In genomic region chr11:65170058-65170534, GRCh38 we compare ENCODE assay signal across 1 cellular context.
A peak's percentile ranks its signal among the peaks of the same experiment; 100 is the strongest.
TF ChIP-seq lines count a peak whose summit lies in the region.

Gene SPDYC, plus strand, starts transcription at chr11:65170233. Its CDS starts 1,125 bp downstream, at chr11:65171358.

TF ChIP-seq in K562, 482 proteins besides CTCF, POLR2A, EP300 and RAD21 (continued from another document and continues in another):
- TF ChIP-seq TAF7 (tag; IDR thresholded peaks at IDR 0.05) (peak; percentile 63; the same call in 1 of the 2 replicates), TAF15 (IDR thresholded peaks at IDR 0.05; ENCODE audit: low read depth, low read length) (no peak), ZKSCAN3 (CRISPR knock-in tag; IDR thresholded peaks at IDR 0.05) (no peak), E2F6 (IDR thresholded peaks at IDR 0.05; ENCODE audit: borderline replicate concordance in 1 of 2, extremely low read depth in 1 of 2, insufficient read depth in 1 of 2, insufficient read length in 1 of 2, low read depth in 1 of 2, low read length in 1 of 2, poor library complexity in 1 of 2, severe bottlenecking in 1 of 2) (peak; percentile 29 to 62), TFAP4 (CRISPR knock-in tag; IDR thresholded peaks at IDR 0.05; ENCODE audit: borderline replicate concordance) (peak; percentile 95), MBD1 (CRISPR knock-in tag; IDR thresholded peaks at IDR 0.05) (no peak), ATF2 (CRISPR knock-in tag; IDR thresholded peaks at IDR 0.05) (no peak), SFPQ (IDR thresholded peaks at IDR 0.05; ENCODE audit: low read depth, low read length) (no peak), NFATC3 (IDR thresholded peaks at IDR 0.05) (peak; percentile 70; the same call in 1 of the 2 replicates), TBL1XR1 (IDR thresholded peaks at IDR 0.05; ENCODE audit: low read length in 2 of 2) (peak in 1 of 2 experiments; percentile 12; a peak in 1 of 4 replicates), MAZ (CRISPR knock-in tag; conservative IDR thresholded peaks at IDR 0.05 in 1 of 2, IDR thresholded peaks at IDR 0.05 in 1 of 2) (peak; percentile 32 to 52; a peak in 2 of 4 replicates), KLF10 (CRISPR knock-in tag; IDR thresholded peaks at IDR 0.05) (no peak), POLR3G (IDR thresholded peaks at IDR 0.05; ENCODE audit: extremely low read depth, insufficient read length, insufficient replicate concordance) (no peak), ETS2 (tag; IDR thresholded peaks at IDR 0.05; ENCODE audit: borderline replicate concordance, poor library complexity, severe bottlenecking) (no peak), SIN3A (IDR thresholded peaks at IDR 0.05; ENCODE audit: borderline replicate concordance in 2 of 2, control insufficient read depth in 1 of 2, low read depth in 2 of 2, low read length in 2 of 2) (peak in 1 of 2 experiments; percentile 82; a peak in 2 of 4 replicates), PHF21A (IDR thresholded peaks at IDR 0.05; ENCODE audit: borderline replicate concordance, low read depth) (no peak), OTX1 (CRISPR knock-in tag; IDR thresholded peaks at IDR 0.05) (no peak), HCFC1 (IDR thresholded peaks at IDR 0.05; ENCODE audit: low read depth, low read length) (peak; percentile 35; the same call in 1 of the 2 replicates), CSDE1 (IDR thresholded peaks at IDR 0.05) (peak in 1 of 2 experiments; percentile 80; a peak in 2 of 4 replicates), SRSF3 (IDR thresholded peaks at IDR 0.05; ENCODE audit: insufficient read depth, low read length) (no peak), HNRNPUL1 (IDR thresholded peaks at IDR 0.05; ENCODE audit: low read length) (no peak), BCOR (IDR thresholded peaks at IDR 0.05) (no peak; the same call in none of the 2 replicates), NFIX (CRISPR knock-in tag; IDR thresholded peaks at IDR 0.05; ENCODE audit: low read depth) (no peak), GTF2B (IDR thresholded peaks at IDR 0.05; ENCODE audit: extremely low read depth, insufficient read length) (no peak), ZBTB17 (CRISPR knock-in tag; IDR thresholded peaks at IDR 0.05) (peak; percentile 56; the same call in 1 of the 2 replicates), ASH1L (IDR thresholded peaks at IDR 0.05; ENCODE audit: borderline replicate concordance, low read depth, partially characterized antibody) (no peak), SAP30 (IDR thresholded peaks at IDR 0.05; ENCODE audit: borderline replicate concordance, insufficient read depth, low read depth, low read length, poor library complexity, severe bottlenecking) (peak; percentile 25), EZH2 (IDR thresholded peaks at IDR 0.05; ENCODE audit: borderline replicate concordance, low read depth, low read length) (no peak), NKRF (IDR thresholded peaks at IDR 0.05; ENCODE audit: borderline replicate concordance) (peak; percentile 45; the same call in 1 of the 2 replicates), SAFB2 (IDR thresholded peaks at IDR 0.05; ENCODE audit: borderline replicate concordance, low read depth, low read length, severe bottlenecking) (no peak), NR4A1 (CRISPR knock-in tag; IDR thresholded peaks at IDR 0.05) (no peak), NR4A1 (tag; IDR thresholded peaks at IDR 0.05) (no peak; the same call in 1 of the 2 replicates), SP2 (IDR thresholded peaks at IDR 0.05; ENCODE audit: extremely low read depth, low read depth, low read length, poor library complexity, severe bottlenecking) (no peak), MLLT1 (IDR thresholded peaks at IDR 0.05) (peak in 1 of 2 experiments; percentile 59; a peak in 1 of 4 replicates), HMG20B (CRISPR knock-in tag; IDR thresholded peaks at IDR 0.05) (no peak), NONO (IDR thresholded peaks at IDR 0.05; ENCODE audit: low read depth in 2 of 2, low read length in 1 of 2) (peak; percentile 52 to 94; a peak in 3 of 4 replicates), PHB2 (IDR thresholded peaks at IDR 0.05; ENCODE audit: low read depth) (no peak), MYBL2 (IDR thresholded peaks at IDR 0.05; ENCODE audit: low read depth) (no peak), MYBL2 (CRISPR knock-in tag; IDR thresholded peaks at IDR 0.05; ENCODE audit: borderline replicate concordance) (no peak), NEUROD1 (IDR thresholded peaks at IDR 0.05; ENCODE audit: borderline replicate concordance, low read depth, low read length, partially characterized antibody) (no peak), TRIM28 (IDR thresholded peaks at IDR 0.05) (no peak), MEIS2 (IDR thresholded peaks at IDR 0.05; ENCODE audit: partially characterized antibody) (no peak), FOXP1 (CRISPR knock-in tag; IDR thresholded peaks at IDR 0.05) (no peak; the same call in 1 of the 2 replicates), PHB (CRISPR knock-in tag; IDR thresholded peaks at IDR 0.05) (no peak), ZNF197 (CRISPR knock-in tag; IDR thresholded peaks at IDR 0.05; ENCODE audit: low read depth) (0 out of 2 replicates have a peak, but pooled peaks have one; percentile 64), PRDM10 (IDR thresholded peaks at IDR 0.05; ENCODE audit: partially characterized antibody) (no peak), BHLHE40 (IDR thresholded peaks at IDR 0.05; ENCODE audit: low read length) (peak; percentile 26; the same call in 1 of the 2 replicates), ZNF561 (CRISPR knock-in tag; conservative IDR thresholded peaks at IDR 0.05) (no peak), ZNF408 (CRISPR knock-in tag; IDR thresholded peaks at IDR 0.05; ENCODE audit: low read depth) (no peak), MTA3 (IDR thresholded peaks at IDR 0.05; ENCODE audit: borderline replicate concordance) (peak; percentile 100), TARDBP (IDR thresholded peaks at IDR 0.05) (0 out of 2 replicates have a peak, but pooled peaks have one; percentile 51), DDX20 (tag; IDR thresholded peaks at IDR 0.05; ENCODE audit: low read depth) (no peak), NELFE (IDR thresholded peaks at IDR 0.05; ENCODE audit: insufficient read depth, insufficient read length) (peak; percentile 52), ZNF717 (CRISPR knock-in tag; IDR thresholded peaks at IDR 0.05) (no peak)
